ENCODE assay signal across 8 cellular contexts in the genomic region with DNA sequence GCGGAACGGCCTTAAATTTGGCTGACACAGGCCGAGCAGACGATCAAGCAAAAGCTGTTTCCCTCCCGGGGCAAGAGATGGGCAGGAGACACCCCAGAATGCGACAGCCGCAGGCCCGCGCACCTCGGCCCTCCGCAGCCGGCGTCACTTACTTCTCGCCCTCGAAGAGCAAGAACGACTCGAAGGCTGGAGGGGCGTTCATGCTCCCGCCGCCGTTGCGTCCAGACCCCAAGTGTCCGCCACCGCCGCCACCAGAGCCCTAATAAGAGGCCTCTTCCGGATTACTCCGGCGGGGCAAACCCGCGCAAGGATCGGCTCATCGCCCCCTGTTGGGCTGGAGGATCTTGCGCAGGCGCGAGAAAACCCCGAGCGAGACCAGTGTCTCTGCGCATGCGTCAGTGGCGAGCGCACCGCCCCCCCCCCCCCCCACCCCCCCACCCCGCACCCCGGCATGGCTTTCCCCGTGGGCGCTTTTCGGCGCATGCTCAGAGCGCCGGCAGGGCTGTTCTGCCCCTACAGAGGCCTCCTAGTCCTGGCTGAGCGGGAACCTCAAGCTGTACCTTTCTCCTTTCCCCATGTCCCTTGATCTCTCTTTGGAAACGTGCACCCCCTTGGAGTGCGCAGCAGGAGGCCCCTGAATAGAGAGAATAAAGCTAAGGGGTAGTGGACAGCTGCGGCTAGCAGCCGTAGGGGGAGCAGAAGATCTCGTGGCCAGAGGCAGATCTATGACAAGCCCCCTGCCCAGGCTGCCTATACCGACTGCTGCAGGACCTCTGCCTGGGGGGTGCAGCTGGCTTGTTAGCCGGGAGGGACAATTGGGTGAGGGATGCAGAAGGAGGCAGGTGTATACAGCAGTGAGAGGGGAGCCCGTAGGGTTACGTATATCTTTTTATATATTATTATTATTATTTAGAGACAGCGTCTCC. TPM values are rescaled to one million over a fixed set of nuclear protein-coding genes. Genes with fewer than 3 reads are reported as not detected.
DNase-seq lines count a peak whose midpoint lies in the region; ATAC-seq and TF ChIP-seq lines count a peak whose summit lies in the region.
"Not testable (repeated sequence)": the region's sequence is repeated elsewhere in the genome, so short reads cannot be mapped to it uniquely, and the experiment has no call there.

A gene (minus strand): TSS at position 264 of the 926 bp plus-strand sequence. CDS start 62 bp downstream, at position 202.

- peak within 1 kb of the TSS; percentile 91 for H3K4me3 Mint-ChIP-seq in activated T-helper 1 cell treated with anti-CD3 and anti-CD28 coated beads, Interleukin-12 subunit alpha, Interleukin-12 subunit beta, Interleukin-2, Interleukin-4 antibody, amounts not matched to agents 30 ng/mL and 10 ng/mL and 1 ng/mL, durations not matched to agents 14 hours and 24 hours and 36 hours
- H3K4me3 Mint-ChIP-seq in mesothelial cell of epicardium = peak within 1 kb of the TSS; percentile 67

- intact Hi-C loops in activated T-helper 1 cell treated with anti-CD3 and anti-CD28 coated beads, Interleukin-12 subunit alpha, Interleukin-12 subunit beta, Interleukin-2, Interleukin-4 antibody, amounts not matched to agents 30 ng/mL and 10 ng/mL and 1 ng/mL, durations not matched to agents 14 hours and 24 hours and 36 hours (cut with micrococcal nuclease) = not testable (repeated sequence)

- H3K4me3 ChIP-seq in AG09309 (ENCODE audit: control insufficient read depth, low read depth, low read length) = peak within 1 kb of the TSS; percentile 45

- peak; percentile 61 for TF ChIP-seq POLR2A in erythroblast (IDR thresholded peaks at IDR 0.05; ENCODE audit: low read length)

- H3K4me1 Mint-ChIP-seq in activated T-helper 1 cell treated with anti-CD3 and anti-CD28 coated beads, Interleukin-12 subunit alpha, Interleukin-12 subunit beta, Interleukin-2, Interleukin-4 antibody, amounts not matched to agents 30 ng/mL and 10 ng/mL and 1 ng/mL, durations not matched to agents 14 hours and 24 hours and 36 hours (ENCODE audit: low read depth); mesothelial cell of epicardium: not testable (repeated sequence)

- peak; percentile 95 for ATAC-seq in GM19035 (IDR thresholded peaks at IDR 0.05; ENCODE audit: unreplicated experiment)
- peak; percentile 94 for ATAC-seq in HG03039 (IDR thresholded peaks at IDR 0.05; ENCODE audit: unreplicated experiment)

- peak within 1 kb of the TSS; percentile 91 for H3K27ac Mint-ChIP-seq in activated T-helper 1 cell treated with anti-CD3 and anti-CD28 coated beads, Interleukin-12 subunit alpha, Interleukin-12 subunit beta, Interleukin-2, Interleukin-4 antibody, amounts not matched to agents 30 ng/mL and 10 ng/mL and 1 ng/mL, durations not matched to agents 14 hours and 24 hours and 36 hours
- not testable (repeated sequence) for H3K27ac Mint-ChIP-seq in mesothelial cell of epicardium

- DNase-seq in AG09309 (ENCODE audit: low read depth) (peak; percentile 45), RPMI7951 (ENCODE audit: low read depth) (peak; percentile 80), mesothelial cell of epicardium (ENCODE audit: low spot score in 2 of 2, unreplicated experiment in 2 of 2) (peak; percentile 68 to 88)
- DNase-seq in activated T-helper 1 cell treated with anti-CD3 and anti-CD28 coated beads, Interleukin-12 subunit alpha, Interleukin-12 subunit beta, Interleukin-2, Interleukin-4 antibody, amounts not matched to agents 30 ng/mL and 10 ng/mL and 1 ng/mL, durations not matched to agents 14 hours and 24 hours and 36 hours (ENCODE audit: low spot score) = peak; percentile 100
- not testable (repeated sequence) for DNase-seq in erythroblast (lab: John Stamatoyannopoulos, UW)
- peak; percentile 99 for DNase-seq in stimulated activated CD4-positive, alpha-beta T cell treated with anti-CD3 and anti-CD28 coated beads, Interleukin-2, amount 100 ng/mL, for 4 hours (ENCODE audit: low read depth)

- not testable (repeated sequence) for H3K27me3 Mint-ChIP-seq in activated T-helper 1 cell treated with anti-CD3 and anti-CD28 coated beads, Interleukin-12 subunit alpha, Interleukin-12 subunit beta, Interleukin-2, Interleukin-4 antibody, amounts not matched to agents 30 ng/mL and 10 ng/mL and 1 ng/mL, durations not matched to agents 14 hours and 24 hours and 36 hours (ENCODE audit: insufficient read depth); mesothelial cell of epicardium (ENCODE audit: low read depth)

- TF ChIP-seq CTCF in AG09309 (IDR thresholded peaks at IDR 0.05; ENCODE audit: control insufficient read depth, insufficient read depth, low read depth, low read length, missing control alignments) (peak; percentile 45), mesothelial cell of epicardium (IDR thresholded peaks at IDR 0.05; ENCODE audit: unreplicated experiment) (peak; percentile 26)

- not testable (repeated sequence) for H3K9me3 Mint-ChIP-seq in activated T-helper 1 cell treated with anti-CD3 and anti-CD28 coated beads, Interleukin-12 subunit alpha, Interleukin-12 subunit beta, Interleukin-2, Interleukin-4 antibody, amounts not matched to agents 30 ng/mL and 10 ng/mL and 1 ng/mL, durations not matched to agents 14 hours and 24 hours and 36 hours; mesothelial cell of epicardium

- H3K36me3 Mint-ChIP-seq in activated T-helper 1 cell treated with anti-CD3 and anti-CD28 coated beads, Interleukin-12 subunit alpha, Interleukin-12 subunit beta, Interleukin-2, Interleukin-4 antibody, amounts not matched to agents 30 ng/mL and 10 ng/mL and 1 ng/mL, durations not matched to agents 14 hours and 24 hours and 36 hours (ENCODE audit: low read depth); mesothelial cell of epicardium: not testable (repeated sequence)

RNA-seq across cellular contexts. Expression of the gene that starts here (rescaled TPM):
- total RNA-seq in RPMI7951 (2014; rRNA removed; shearing (Covaris generic)) = 11.8 and 12.6 TPM in 2 replicates
- 49.6 and 53.9 TPM in 2 replicates for total RNA-seq in activated T-helper 1 cell treated with anti-CD3 and anti-CD28 coated beads, Interleukin-12 subunit alpha, Interleukin-12 subunit beta, Interleukin-2, Interleukin-4 antibody, amounts not matched to agents 30 ng/mL and 10 ng/mL and 1 ng/mL, durations not matched to agents 14 hours and 24 hours and 36 hours
- 25.7 to 31.6 TPM (median 31.2 TPM) in 3 replicates for total RNA-seq in mesothelial cell of epicardium
